Comparison of ENCODE assay signal across 10 cellular contexts in genomic region chr3:123285066-123285465, GRCh38.
"Had no signal": no experiment of that assay in that cellular context is flagged by ENCODE, and none has a peak within 500 bp of the region (broad histone marks: within the 10 kb centered on the region; RNA-seq: fewer than 3 reads in every experiment).

No MANE protein-coding gene starts in this region.

- H3K27me3 ChIP-seq: ovary had no signal

- DNase-seq: activated CD4-positive, alpha-beta T cell treated with anti-CD3 and anti-CD28 coated beads, Interleukin-2, amount 50 U/mL, for 4 hours; activated gamma-delta T cell treated with Interleukin-2 at 50 U/mL for 16 hours; activated naive CD8-positive, alpha-beta T cell treated with anti-CD3 and anti-CD28 coated beads for 36 hours; activated T-cell treated with anti-CD3 and anti-CD28 coated beads, Interleukin-2, amount 50 U/mL, for 24 hours; ovary; stimulated activated CD4-positive, alpha-beta T cell treated with anti-CD3 and anti-CD28 coated beads, Interleukin-15, amount 100 ng/mL, for 24 hours; stimulated activated CD4-positive, alpha-beta T cell treated with anti-CD3 and anti-CD28 coated beads, Interleukin-4, amount 100 ng/mL, for 24 hours; T-helper 2 cell had no signal

- H3K27ac ChIP-seq: ovary had no signal

- ATAC-seq: activated CD4-positive, CD25-positive, alpha-beta regulatory T cell treated with anti-CD3 and anti-CD28 coated beads, Interleukin-2, amount 50 U/mL, for 24 hours; activated CD8-positive, alpha-beta memory T cell treated with anti-CD3 and anti-CD28 coated beads, Interleukin-2, amount 10 ng/mL, durations not matched to agents 7 days and 5 days had no signal
